In the genomic region with DNA sequence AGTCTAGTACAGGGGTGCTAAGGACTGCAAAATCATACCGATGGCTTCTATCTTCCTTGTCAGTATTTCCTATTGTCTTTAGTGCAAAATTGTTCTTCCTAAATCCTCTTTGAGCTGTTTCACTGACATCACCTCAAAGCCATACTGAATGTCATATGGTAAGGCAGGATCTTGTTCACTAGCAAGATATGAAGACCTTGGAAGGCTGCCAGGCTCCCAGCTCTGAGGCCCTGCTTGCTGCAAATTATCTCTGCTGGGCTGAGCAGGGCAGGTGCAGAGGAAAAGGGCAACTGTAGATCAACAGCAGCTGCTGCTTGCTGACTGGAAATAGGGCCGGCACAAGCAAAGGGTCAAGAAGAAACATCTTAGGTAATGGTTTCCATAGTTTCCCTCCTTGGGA, we compare ENCODE assay signal across 1 cellular context.
TF ChIP-seq lines count a peak whose summit lies in the region.

No MANE protein-coding gene starts in this region.

TF ChIP-seq in WTC11, 78 proteins besides CTCF, POLR2A, EP300 and RAD21 (continued from another document):
- TF ChIP-seq, protein P1, sequence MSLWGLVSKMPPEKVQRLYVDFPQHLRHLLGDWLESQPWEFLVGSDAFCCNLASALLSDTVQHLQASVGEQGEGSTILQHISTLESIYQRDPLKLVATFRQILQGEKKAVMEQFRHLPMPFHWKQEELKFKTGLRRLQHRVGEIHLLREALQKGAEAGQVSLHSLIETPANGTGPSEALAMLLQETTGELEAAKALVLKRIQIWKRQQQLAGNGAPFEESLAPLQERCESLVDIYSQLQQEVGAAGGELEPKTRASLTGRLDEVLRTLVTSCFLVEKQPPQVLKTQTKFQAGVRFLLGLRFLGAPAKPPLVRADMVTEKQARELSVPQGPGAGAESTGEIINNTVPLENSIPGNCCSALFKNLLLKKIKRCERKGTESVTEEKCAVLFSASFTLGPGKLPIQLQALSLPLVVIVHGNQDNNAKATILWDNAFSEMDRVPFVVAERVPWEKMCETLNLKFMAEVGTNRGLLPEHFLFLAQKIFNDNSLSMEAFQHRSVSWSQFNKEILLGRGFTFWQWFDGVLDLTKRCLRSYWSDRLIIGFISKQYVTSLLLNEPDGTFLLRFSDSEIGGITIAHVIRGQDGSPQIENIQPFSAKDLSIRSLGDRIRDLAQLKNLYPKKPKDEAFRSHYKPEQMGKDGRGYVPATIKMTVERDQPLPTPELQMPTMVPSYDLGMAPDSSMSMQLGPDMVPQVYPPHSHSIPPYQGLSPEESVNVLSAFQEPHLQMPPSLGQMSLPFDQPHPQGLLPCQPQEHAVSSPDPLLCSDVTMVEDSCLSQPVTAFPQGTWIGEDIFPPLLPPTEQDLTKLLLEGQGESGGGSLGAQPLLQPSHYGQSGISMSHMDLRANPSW (CRISPR knock-in tag; conservative IDR thresholded peaks at IDR 0.05; ENCODE audit: low read depth): no peak
- TF ChIP-seq NFE2L1 (CRISPR knock-in tag; IDR thresholded peaks at IDR 0.05) (no peak), MXD4 (CRISPR knock-in tag; IDR thresholded peaks at IDR 0.05; ENCODE audit: borderline replicate concordance) (no peak), ZNF232 (CRISPR knock-in tag; IDR thresholded peaks at IDR 0.05) (no peak), GTF2I (CRISPR knock-in tag; conservative IDR thresholded peaks at IDR 0.05) (no peak), MYBL2 (CRISPR knock-in tag; IDR thresholded peaks at IDR 0.05) (no peak)
- TF ChIP-seq, protein P2, sequence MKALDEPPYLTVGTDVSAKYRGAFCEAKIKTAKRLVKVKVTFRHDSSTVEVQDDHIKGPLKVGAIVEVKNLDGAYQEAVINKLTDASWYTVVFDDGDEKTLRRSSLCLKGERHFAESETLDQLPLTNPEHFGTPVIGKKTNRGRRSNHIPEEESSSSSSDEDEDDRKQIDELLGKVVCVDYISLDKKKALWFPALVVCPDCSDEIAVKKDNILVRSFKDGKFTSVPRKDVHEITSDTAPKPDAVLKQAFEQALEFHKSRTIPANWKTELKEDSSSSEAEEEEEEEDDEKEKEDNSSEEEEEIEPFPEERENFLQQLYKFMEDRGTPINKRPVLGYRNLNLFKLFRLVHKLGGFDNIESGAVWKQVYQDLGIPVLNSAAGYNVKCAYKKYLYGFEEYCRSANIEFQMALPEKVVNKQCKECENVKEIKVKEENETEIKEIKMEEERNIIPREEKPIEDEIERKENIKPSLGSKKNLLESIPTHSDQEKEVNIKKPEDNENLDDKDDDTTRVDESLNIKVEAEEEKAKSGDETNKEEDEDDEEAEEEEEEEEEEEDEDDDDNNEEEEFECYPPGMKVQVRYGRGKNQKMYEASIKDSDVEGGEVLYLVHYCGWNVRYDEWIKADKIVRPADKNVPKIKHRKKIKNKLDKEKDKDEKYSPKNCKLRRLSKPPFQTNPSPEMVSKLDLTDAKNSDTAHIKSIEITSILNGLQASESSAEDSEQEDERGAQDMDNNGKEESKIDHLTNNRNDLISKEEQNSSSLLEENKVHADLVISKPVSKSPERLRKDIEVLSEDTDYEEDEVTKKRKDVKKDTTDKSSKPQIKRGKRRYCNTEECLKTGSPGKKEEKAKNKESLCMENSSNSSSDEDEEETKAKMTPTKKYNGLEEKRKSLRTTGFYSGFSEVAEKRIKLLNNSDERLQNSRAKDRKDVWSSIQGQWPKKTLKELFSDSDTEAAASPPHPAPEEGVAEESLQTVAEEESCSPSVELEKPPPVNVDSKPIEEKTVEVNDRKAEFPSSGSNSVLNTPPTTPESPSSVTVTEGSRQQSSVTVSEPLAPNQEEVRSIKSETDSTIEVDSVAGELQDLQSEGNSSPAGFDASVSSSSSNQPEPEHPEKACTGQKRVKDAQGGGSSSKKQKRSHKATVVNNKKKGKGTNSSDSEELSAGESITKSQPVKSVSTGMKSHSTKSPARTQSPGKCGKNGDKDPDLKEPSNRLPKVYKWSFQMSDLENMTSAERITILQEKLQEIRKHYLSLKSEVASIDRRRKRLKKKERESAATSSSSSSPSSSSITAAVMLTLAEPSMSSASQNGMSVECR (CRISPR knock-in tag; IDR thresholded peaks at IDR 0.05; ENCODE audit: borderline replicate concordance): no peak
- TF ChIP-seq, protein P3, sequence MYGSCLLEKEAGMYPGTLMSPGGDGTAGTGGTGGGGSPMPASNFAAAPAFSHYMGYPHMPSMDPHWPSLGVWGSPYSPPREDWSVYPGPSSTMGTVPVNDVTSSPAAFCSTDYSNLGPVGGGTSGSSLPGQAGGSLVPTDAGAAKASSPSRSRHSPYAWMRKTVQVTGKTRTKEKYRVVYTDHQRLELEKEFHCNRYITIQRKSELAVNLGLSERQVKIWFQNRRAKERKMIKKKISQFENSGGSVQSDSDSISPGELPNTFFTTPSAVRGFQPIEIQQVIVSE (CRISPR knock-in tag; IDR thresholded peaks at IDR 0.05; ENCODE audit: borderline replicate concordance): no peak
- TF ChIP-seq, protein P4, sequence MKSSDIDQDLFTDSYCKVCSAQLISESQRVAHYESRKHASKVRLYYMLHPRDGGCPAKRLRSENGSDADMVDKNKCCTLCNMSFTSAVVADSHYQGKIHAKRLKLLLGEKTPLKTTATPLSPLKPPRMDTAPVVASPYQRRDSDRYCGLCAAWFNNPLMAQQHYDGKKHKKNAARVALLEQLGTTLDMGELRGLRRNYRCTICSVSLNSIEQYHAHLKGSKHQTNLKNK (CRISPR knock-in tag; IDR thresholded peaks at IDR 0.05): no peak
- TF ChIP-seq, protein P5, sequence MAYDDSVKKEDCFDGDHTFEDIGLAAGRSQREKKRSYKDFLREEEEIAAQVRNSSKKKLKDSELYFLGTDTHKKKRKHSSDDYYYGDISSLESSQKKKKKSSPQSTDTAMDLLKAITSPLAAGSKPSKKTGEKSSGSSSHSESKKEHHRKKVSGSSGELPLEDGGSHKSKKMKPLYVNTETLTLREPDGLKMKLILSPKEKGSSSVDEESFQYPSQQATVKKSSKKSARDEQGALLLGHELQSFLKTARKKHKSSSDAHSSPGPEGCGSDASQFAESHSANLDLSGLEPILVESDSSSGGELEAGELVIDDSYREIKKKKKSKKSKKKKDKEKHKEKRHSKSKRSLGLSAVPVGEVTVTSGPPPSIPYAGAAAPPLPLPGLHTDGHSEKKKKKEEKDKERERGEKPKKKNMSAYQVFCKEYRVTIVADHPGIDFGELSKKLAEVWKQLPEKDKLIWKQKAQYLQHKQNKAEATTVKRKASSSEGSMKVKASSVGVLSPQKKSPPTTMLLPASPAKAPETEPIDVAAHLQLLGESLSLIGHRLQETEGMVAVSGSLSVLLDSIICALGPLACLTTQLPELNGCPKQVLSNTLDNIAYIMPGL (CRISPR knock-in tag; IDR thresholded peaks at IDR 0.05): no peak
- TF ChIP-seq, protein P6, sequence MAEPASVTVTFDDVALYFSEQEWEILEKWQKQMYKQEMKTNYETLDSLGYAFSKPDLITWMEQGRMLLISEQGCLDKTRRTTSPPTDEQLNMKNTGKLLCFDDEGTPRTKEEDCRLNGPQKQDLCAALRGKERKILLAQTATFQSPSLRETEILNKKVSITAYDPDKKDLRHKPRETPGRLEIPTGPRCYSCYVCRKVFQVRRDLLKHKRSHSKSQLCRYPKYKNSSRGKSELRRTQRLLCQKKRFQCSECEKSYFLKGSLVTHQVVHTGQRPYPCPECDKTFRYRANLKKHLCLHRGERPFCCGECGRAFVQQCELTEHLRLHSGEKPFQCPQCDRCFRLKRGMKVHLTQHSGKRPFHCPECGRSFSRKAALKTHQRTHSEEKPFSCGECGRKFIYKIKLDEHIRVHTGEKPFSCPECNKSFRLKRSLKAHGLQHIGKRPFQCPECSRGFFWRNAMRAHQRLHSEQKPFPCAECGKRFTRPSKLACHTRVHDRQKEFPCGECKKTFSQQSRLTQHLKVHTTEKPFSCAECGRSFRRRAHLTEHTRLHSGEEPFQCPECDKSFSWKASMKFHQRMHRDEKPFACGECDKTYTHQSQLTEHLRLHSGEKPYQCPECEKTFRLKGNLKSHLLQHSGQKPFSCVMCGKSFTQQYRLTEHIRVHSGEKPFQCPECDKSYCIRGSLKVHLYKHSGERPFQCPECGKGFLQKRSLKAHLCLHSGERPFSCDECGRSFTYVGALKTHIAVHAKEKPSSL (CRISPR knock-in tag; conservative IDR thresholded peaks at IDR 0.05): no peak
